ENCODE assay signal across 22 cellular contexts in genomic region chr6:41222513-41222912, GRCh38. TPM values are rescaled to one million over a fixed set of nuclear protein-coding genes. Genes with fewer than 3 reads are reported as not detected.
DNase-seq lines count a peak whose midpoint lies in the region; ATAC-seq, FAIRE-seq and TF ChIP-seq lines count a peak whose summit lies in the region.
"Had no signal": no experiment of that assay in that cellular context is flagged by ENCODE, and none has a peak within 500 bp of the region (broad histone marks: within the 10 kb centered on the region; RNA-seq: fewer than 3 reads in every experiment).

No MANE protein-coding gene starts in this region.

- H3K36me3 ChIP-seq in GM12878 (ENCODE audit: control insufficient read depth in 2 of 2, insufficient read depth in 2 of 2, low read length in 1 of 2) = no peaks in the 10 kb centered on the region
- no peaks in the 10 kb centered on the region for H3K36me3 ChIP-seq in upper lobe of right lung
- no peaks in the 10 kb centered on the region for H3K36me3 ChIP-seq in heart left ventricle

- no peak overlapping the region for H3K4me2 ChIP-seq in GM12878 (ENCODE audit: control insufficient read depth, insufficient read depth)

- TF ChIP-seq RAD21 in GM12878 (IDR thresholded peaks at IDR 0.05; ENCODE audit: insufficient read depth, low read depth, low read length) = no peak

- peak; percentile 21 for DNase-seq in activated CD4-positive, alpha-beta memory T cell treated with anti-CD3 and anti-CD28 coated beads for 36 hours
- no peak for DNase-seq in activated CD4-positive, alpha-beta memory T cell treated with anti-CD3 and anti-CD28 coated beads, Interleukin-2, amount 10 ng/mL, durations not matched to agents 7 days and 5 days
- DNase-seq in NB4 (ENCODE audit: low read depth) = peak; percentile 83
- DNase-seq in GM12878 (ENCODE audit: low read depth, low spot score) = no peak
- DNase-seq in upper lobe of right lung = no peak
- no peak for DNase-seq in heart left ventricle
- no peak for DNase-seq in glutamatergic neuron
- DNase-seq in T-helper 2 cell = no peak
- DNase-seq: AML-193; Calu3; CD4-positive, alpha-beta T cell; GM23248; NCI-H1417; NCI-H1930; NCI-H2171; NCI-H446 treated with DMSO at 0.1 percent for 48 hours; NCI-H748 treated with DMSO at 0.1 percent for 48 hours had no signal

- no peaks in the 10 kb centered on the region for H3K4me1 ChIP-seq in GM12878 (ENCODE audit: control insufficient read depth, insufficient read depth, low read length)
- H3K4me1 ChIP-seq in upper lobe of right lung = no peaks in the 10 kb centered on the region
- H3K4me1 ChIP-seq in heart left ventricle = no peaks in the 10 kb centered on the region

- WGBS in GM12878 (ENCODE audit: insufficient coverage, insufficient replicate concordance, low lambda C conversion rate, missing lambda C conversion rate) = 37% methylated on average over 5 of the region's 5 CpGs
- 67 to 73% (median 71%) methylated on average over 2 to 5 of the region's 5 CpGs for WGBS in heart left ventricle, 4 donors

- H3K9ac ChIP-seq in GM12878 (ENCODE audit: control insufficient read depth, insufficient read depth, low read length) = no peak overlapping the region
- H3K9ac ChIP-seq: GM23248 had no signal

- H2AFZ ChIP-seq in GM12878 (ENCODE audit: control insufficient read depth, low read depth, low read length) = no peak overlapping the region
- H2AFZ ChIP-seq: GM23248 had no signal

- POLR2A ChIA-PET in activated CD4-positive, alpha-beta memory T cell treated with anti-CD3 and anti-CD28 coated beads for 36 hours (lab: Charles Lee) = no interaction called here
- POLR2A ChIA-PET in activated CD4-positive, alpha-beta memory T cell treated with anti-CD3 and anti-CD28 coated beads, Interleukin-2, amount 10 ng/mL, durations not matched to agents 7 days and 5 days (lab: Charles Lee) = no interaction called here
- POLR2A ChIA-PET in GM12878 (lab: Charles Lee) = no interaction called here

- H3K27me3 ChIP-seq in GM12878 (replicated peaks in 1 of 2; ENCODE audit: control insufficient read depth in 2 of 2, insufficient read depth in 2 of 2, low read length in 1 of 2) (peaks cover 0 to 3% of the 10 kb centered on the region in 2 experiments; a peak in 1 of 4 replicates), upper lobe of right lung (peaks cover 4% of the 10 kb centered on the region), heart left ventricle (peaks cover 0 to 19% (median 0%) of the 10 kb centered on the region in 9 donors)

- peaks cover 8% of the 10 kb centered on the region for H3K9me3 Mint-ChIP-seq in activated CD4-positive, alpha-beta memory T cell treated with anti-CD3 and anti-CD28 coated beads for 36 hours
- H3K9me3 Mint-ChIP-seq in activated CD4-positive, alpha-beta memory T cell treated with anti-CD3 and anti-CD28 coated beads, Interleukin-2, amount 10 ng/mL, durations not matched to agents 7 days and 5 days = peaks cover 4% of the 10 kb centered on the region
- peaks cover 6% of the 10 kb centered on the region for H3K9me3 Mint-ChIP-seq in glutamatergic neuron (ENCODE audit: unreplicated experiment)
- H3K9me3 Mint-ChIP-seq: CD4-positive, alpha-beta T cell had no signal

- FAIRE-seq in GM12878 (lab: Jason Lieb, UNC) = no peak
- FAIRE-seq: HTR-8/SVneo had no signal

- no TSS peak for BruUV-seq in GM12878 (replicated peaks; lab: Mats Ljungman, UMichigan)

- no peak for TF ChIP-seq CTCF in NB4 (IDR thresholded peaks at IDR 0.05; ENCODE audit: low read depth, low read length)
- no peak for TF ChIP-seq CTCF in GM12878 (IDR thresholded peaks at IDR 0.05 in 2 of 3, conservative IDR thresholded peaks at IDR 0.05 in 1 of 3; ENCODE audit: control insufficient read depth in 2 of 3, extremely low read depth in 1 of 3, insufficient read depth in 1 of 3, low read depth in 3 of 3, low read length in 3 of 3)
- TF ChIP-seq CTCF in upper lobe of right lung (IDR thresholded peaks at IDR 0.05) = no peak
- TF ChIP-seq CTCF in heart left ventricle (IDR thresholded peaks at IDR 0.05) = no peak
- no peak for TF ChIP-seq CTCF in glutamatergic neuron (IDR thresholded peaks at IDR 0.05; ENCODE audit: partially characterized antibody, unreplicated experiment)

- TF ChIP-seq POLR2A in NB4 (IDR thresholded peaks at IDR 0.05; ENCODE audit: extremely low read depth, insufficient read length) (no peak), GM12878 (IDR thresholded peaks at IDR 0.05; ENCODE audit: low read depth, low read length) (no peak), heart left ventricle (IDR thresholded peaks at IDR 0.05) (no peak)

- no peak overlapping the region for H3K4me3 ChIP-seq in NB4 (ENCODE audit: low read depth, low read length)
- no peak overlapping the region for H3K4me3 ChIP-seq in GM12878
- H3K4me3 ChIP-seq in upper lobe of right lung = no peak overlapping the region
- no peak overlapping the region for H3K4me3 ChIP-seq in heart left ventricle
- H3K4me3 ChIP-seq: GM23248 had no signal

- no peak overlapping the region for H3K27ac Mint-ChIP-seq in activated CD4-positive, alpha-beta memory T cell treated with anti-CD3 and anti-CD28 coated beads for 36 hours
- H3K27ac Mint-ChIP-seq in activated CD4-positive, alpha-beta memory T cell treated with anti-CD3 and anti-CD28 coated beads, Interleukin-2, amount 10 ng/mL, durations not matched to agents 7 days and 5 days = no peak overlapping the region
- H3K27ac Mint-ChIP-seq in glutamatergic neuron (ENCODE audit: unreplicated experiment) = no peak overlapping the region
- H3K27ac Mint-ChIP-seq: CD4-positive, alpha-beta T cell had no signal

- no peaks in the 10 kb centered on the region for H3K36me3 Mint-ChIP-seq in activated CD4-positive, alpha-beta memory T cell treated with anti-CD3 and anti-CD28 coated beads for 36 hours
- no peaks in the 10 kb centered on the region for H3K36me3 Mint-ChIP-seq in activated CD4-positive, alpha-beta memory T cell treated with anti-CD3 and anti-CD28 coated beads, Interleukin-2, amount 10 ng/mL, durations not matched to agents 7 days and 5 days (ENCODE audit: low read depth)
- peaks cover 12% of the 10 kb centered on the region for H3K36me3 Mint-ChIP-seq in glutamatergic neuron (ENCODE audit: unreplicated experiment)

- in situ Hi-C loops in GM12878 (cut with MboI) = no loop called here

- no peaks in the 10 kb centered on the region for H3K4me1 Mint-ChIP-seq in activated CD4-positive, alpha-beta memory T cell treated with anti-CD3 and anti-CD28 coated beads for 36 hours (ENCODE audit: low read depth)
- H3K4me1 Mint-ChIP-seq in activated CD4-positive, alpha-beta memory T cell treated with anti-CD3 and anti-CD28 coated beads, Interleukin-2, amount 10 ng/mL, durations not matched to agents 7 days and 5 days = no peaks in the 10 kb centered on the region
- no peaks in the 10 kb centered on the region for H3K4me1 Mint-ChIP-seq in glutamatergic neuron (ENCODE audit: low read depth, unreplicated experiment)

- H4K20me1 ChIP-seq in GM12878 (ENCODE audit: control insufficient read depth, insufficient read depth) = no peaks in the 10 kb centered on the region

- SMC1A ChIA-PET in GM12878 (lab: Charles Lee; ENCODE audit: uncharacterized antibody, unreplicated experiment) = no interaction called here

- no peak overlapping the region for H3K4me3 Mint-ChIP-seq in activated CD4-positive, alpha-beta memory T cell treated with anti-CD3 and anti-CD28 coated beads for 36 hours
- no peak overlapping the region for H3K4me3 Mint-ChIP-seq in activated CD4-positive, alpha-beta memory T cell treated with anti-CD3 and anti-CD28 coated beads, Interleukin-2, amount 10 ng/mL, durations not matched to agents 7 days and 5 days
- H3K4me3 Mint-ChIP-seq in glutamatergic neuron (ENCODE audit: unreplicated experiment) = no peak overlapping the region
- H3K4me3 Mint-ChIP-seq: CD4-positive, alpha-beta T cell had no signal

- H3K27me3 Mint-ChIP-seq in activated CD4-positive, alpha-beta memory T cell treated with anti-CD3 and anti-CD28 coated beads for 36 hours = peaks cover 2% of the 10 kb centered on the region
- H3K27me3 Mint-ChIP-seq in activated CD4-positive, alpha-beta memory T cell treated with anti-CD3 and anti-CD28 coated beads, Interleukin-2, amount 10 ng/mL, durations not matched to agents 7 days and 5 days = peaks cover 33% of the 10 kb centered on the region
- H3K27me3 Mint-ChIP-seq in glutamatergic neuron (ENCODE audit: unreplicated experiment) = peaks cover 13% of the 10 kb centered on the region

- CTCF ChIA-PET in activated CD4-positive, alpha-beta memory T cell treated with anti-CD3 and anti-CD28 coated beads for 36 hours (lab: Charles Lee) = no interaction called here
- CTCF ChIA-PET in activated CD4-positive, alpha-beta memory T cell treated with anti-CD3 and anti-CD28 coated beads, Interleukin-2, amount 10 ng/mL, durations not matched to agents 7 days and 5 days (lab: Charles Lee) = no interaction called here
- CTCF ChIA-PET in GM12878 (lab: Yijun Ruan, JAX) = no interaction called here

- no peaks in the 10 kb centered on the region for H3K79me2 ChIP-seq in GM12878 (ENCODE audit: control insufficient read depth, insufficient read depth, low read length)

- RAD21 ChIA-PET in GM12878 (lab: Charles Lee; ENCODE audit: unreplicated experiment) = no interaction called here

- intact Hi-C loops in activated CD4-positive, alpha-beta memory T cell treated with anti-CD3 and anti-CD28 coated beads for 36 hours (cut with micrococcal nuclease) = no loop called here
- intact Hi-C loops in GM12878 (cut with micrococcal nuclease; ENCODE audit: unreplicated experiment) (no loop called here), upper lobe of right lung (cut with DNase I) (no loop called here), heart left ventricle (cut with DNase I) (no loop called here)

- H3K27ac ChIP-seq in GM12878 (ENCODE audit: control insufficient read depth, insufficient read depth) (no peak overlapping the region), upper lobe of right lung (no peak overlapping the region), heart left ventricle (no peak overlapping the region)
- H3K27ac ChIP-seq: GM23248 had no signal

- ATAC-seq in GM12878 (no peak), upper lobe of right lung (peak; percentile 47), heart left ventricle (no peak)
- ATAC-seq: HCT116 had no signal

- H3K9me3 ChIP-seq in GM12878 (replicated peaks; ENCODE audit: control insufficient read depth, insufficient read depth, low read length) (peaks cover 2% of the 10 kb centered on the region; the same call in 1 of the 3 replicates), upper lobe of right lung (no peaks in the 10 kb centered on the region), heart left ventricle (peaks cover 0 to 20% (median 3%) of the 10 kb centered on the region in 12 donors)

- no peak for TF ChIP-seq EP300 in GM12878 (IDR thresholded peaks at IDR 0.05; ENCODE audit: borderline replicate concordance in 1 of 2, control insufficient read depth in 1 of 2, low read depth in 2 of 2, low read length in 2 of 2)

RNA-seq across cellular contexts. Expression of gene TREML4, which starts 5.6 kb away (rescaled TPM):
- not detected for total RNA-seq in activated CD4-positive, alpha-beta memory T cell treated with anti-CD3 and anti-CD28 coated beads for 36 hours
- not detected for total RNA-seq in activated CD4-positive, alpha-beta memory T cell treated with anti-CD3 and anti-CD28 coated beads, Interleukin-2, amount 10 ng/mL, durations not matched to agents 7 days and 5 days
- 0.15 TPM in 1 of 2 replicates, not detected in the other for total RNA-seq in GM12878 (2013; cell fraction: nucleolus; rRNA removed)
- not detected in 2 replicates for total RNA-seq in GM12878 (2014; rRNA removed)
- total RNA-seq in GM12878 (2014; rRNA removed; fragmentation: Illumina TruSeq; extraction: Trizol) = not detected in 2 replicates
- total RNA-seq in GM12878 (2021) = not detected in 2 replicates
- not detected for polyA plus RNA-seq in GM12878 (2011; ENCODE audit: low read depth)
- 0.03 TPM in 1 of 2 replicates, not detected in the other for polyA plus RNA-seq in GM12878 (2011; rRNA removed)
- not detected in 2 replicates for polyA plus RNA-seq in GM12878 (2011; cell fraction: cytosol; rRNA removed)
- polyA plus RNA-seq in GM12878 (2011; cell fraction: nucleus; rRNA removed) = not detected in 2 replicates
- not detected in 2 replicates for polyA plus RNA-seq in GM12878 (2012)
- not detected in 2 replicates for polyA plus RNA-seq in GM12878 (2014; fragmentation: Illumina TruSeq; extraction: Trizol)
- not detected for polyA plus RNA-seq in GM12878 (2014; fragmentation: Nextera tagmentation; extraction: Ambion mirVana)
- polyA plus RNA-seq in GM12878 (2014; rRNA removed) = not detected in 2 replicates
- not detected for polyA plus RNA-seq in GM12878 (2016; fragmentation: Nextera tagmentation; extraction: Ambion mirVana)
- not detected in 2 replicates for polyA minus RNA-seq in GM12878 (2011; rRNA and poly(A)+ RNA removed)
- polyA minus RNA-seq in GM12878 (2011; cell fraction: cytosol; rRNA and poly(A)+ RNA removed) = not detected in 2 replicates
- not detected in 2 replicates for polyA minus RNA-seq in GM12878 (2011; cell fraction: nucleus; rRNA and poly(A)+ RNA removed)
- total RNA-seq in upper lobe of right lung = not detected
- total RNA-seq in heart left ventricle = not detected
- under 1 TPM in 1 of 2 donors, not detected in 1; 0.07 TPM for polyA plus RNA-seq in heart left ventricle
- total RNA-seq in glutamatergic neuron (ENCODE audit: unreplicated experiment) = not detected
- total RNA-seq: Calu3; CD4-positive, alpha-beta T cell; G401; GM23248; MCF 10A; RPMI7951 had no signal
- polyA plus RNA-seq: GM23248 had no signal

RNA-seq across cellular contexts. Expression of gene TREML2, which starts 21.6 kb away (rescaled TPM):
- 1 to 10 TPM; 7.4 to 7.5 TPM for total RNA-seq in activated CD4-positive, alpha-beta memory T cell treated with anti-CD3 and anti-CD28 coated beads for 36 hours
- total RNA-seq in activated CD4-positive, alpha-beta memory T cell treated with anti-CD3 and anti-CD28 coated beads, Interleukin-2, amount 10 ng/mL, durations not matched to agents 7 days and 5 days = 10 to 100 TPM; 19.2 to 21.5 TPM
- 21.1 and 21.6 TPM in 2 replicates for total RNA-seq in GM12878 (2013; cell fraction: nucleolus; rRNA removed)
- total RNA-seq in GM12878 (2014; rRNA removed) = 9.1 and 11.0 TPM in 2 replicates
- 6.1 and 6.6 TPM in 2 replicates for total RNA-seq in GM12878 (2014; rRNA removed; fragmentation: Illumina TruSeq; extraction: Trizol)
- total RNA-seq in GM12878 (2021) = 6.8 and 8.2 TPM in 2 replicates
- 3.5 TPM for polyA plus RNA-seq in GM12878 (2011; ENCODE audit: low read depth)
- 1.2 and 1.7 TPM in 2 replicates for polyA plus RNA-seq in GM12878 (2011; rRNA removed)
- 1.9 and 2.3 TPM in 2 replicates for polyA plus RNA-seq in GM12878 (2011; cell fraction: cytosol; rRNA removed)
- polyA plus RNA-seq in GM12878 (2011; cell fraction: nucleus; rRNA removed) = 1.3 and 1.4 TPM in 2 replicates
- 5.2 and 14.1 TPM in 2 replicates for polyA plus RNA-seq in GM12878 (2012)
- 5.9 and 9.0 TPM in 2 replicates for polyA plus RNA-seq in GM12878 (2014; fragmentation: Illumina TruSeq; extraction: Trizol)
- polyA plus RNA-seq in GM12878 (2014; fragmentation: Nextera tagmentation; extraction: Ambion mirVana) = under 1 TPM; 0.49 to 0.79 TPM
- 7.0 and 7.2 TPM in 2 replicates for polyA plus RNA-seq in GM12878 (2014; rRNA removed)
- polyA plus RNA-seq in GM12878 (2016; fragmentation: Nextera tagmentation; extraction: Ambion mirVana) = 1 to 10 TPM; 7.4 to 7.7 TPM
- polyA minus RNA-seq in GM12878 (2011; rRNA and poly(A)+ RNA removed) = 1.8 and 2.3 TPM in 2 replicates
- polyA minus RNA-seq in GM12878 (2011; cell fraction: cytosol; rRNA and poly(A)+ RNA removed) = 0.31 and 0.40 TPM in 2 replicates
- polyA minus RNA-seq in GM12878 (2011; cell fraction: nucleus; rRNA and poly(A)+ RNA removed) = 0.24 and 0.57 TPM in 2 replicates
- 0.61 TPM for total RNA-seq in upper lobe of right lung
- total RNA-seq in heart left ventricle = under 1 TPM in 4 of 9 donors, not detected in 5; 0.07 to 0.32 (median 0.09) TPM
- under 1 TPM in 1 of 2 donors, not detected in 1; 0.07 TPM for polyA plus RNA-seq in heart left ventricle
- not detected for total RNA-seq in glutamatergic neuron (ENCODE audit: unreplicated experiment)
- total RNA-seq: Calu3, G401, GM23248, MCF 10A, RPMI7951 had no signal
- polyA plus RNA-seq: GM23248 had no signal

RNA-seq across cellular contexts. Expression of gene TREM2, which starts 59.6 kb away (rescaled TPM):
- total RNA-seq in activated CD4-positive, alpha-beta memory T cell treated with anti-CD3 and anti-CD28 coated beads for 36 hours = not detected
- not detected for total RNA-seq in activated CD4-positive, alpha-beta memory T cell treated with anti-CD3 and anti-CD28 coated beads, Interleukin-2, amount 10 ng/mL, durations not matched to agents 7 days and 5 days
- total RNA-seq in GM12878 (2013; cell fraction: nucleolus; rRNA removed) = not detected in 2 replicates
- not detected in 2 replicates for total RNA-seq in GM12878 (2014; rRNA removed)
- not detected in 2 replicates for total RNA-seq in GM12878 (2014; rRNA removed; fragmentation: Illumina TruSeq; extraction: Trizol)
- not detected in 2 replicates for total RNA-seq in GM12878 (2021)
- polyA plus RNA-seq in GM12878 (2011; ENCODE audit: low read depth) = not detected
- polyA plus RNA-seq in GM12878 (2011; rRNA removed) = not detected in 2 replicates
- polyA plus RNA-seq in GM12878 (2011; cell fraction: cytosol; rRNA removed) = not detected in 2 replicates
- polyA plus RNA-seq in GM12878 (2011; cell fraction: nucleus; rRNA removed) = not detected in 2 replicates
- not detected in 2 replicates for polyA plus RNA-seq in GM12878 (2012)
- not detected in 2 replicates for polyA plus RNA-seq in GM12878 (2014; fragmentation: Illumina TruSeq; extraction: Trizol)
- polyA plus RNA-seq in GM12878 (2014; fragmentation: Nextera tagmentation; extraction: Ambion mirVana) = not detected
- polyA plus RNA-seq in GM12878 (2014; rRNA removed) = not detected in 2 replicates
- not detected for polyA plus RNA-seq in GM12878 (2016; fragmentation: Nextera tagmentation; extraction: Ambion mirVana)
- not detected in 2 replicates for polyA minus RNA-seq in GM12878 (2011; rRNA and poly(A)+ RNA removed)
- not detected in 2 replicates for polyA minus RNA-seq in GM12878 (2011; cell fraction: cytosol; rRNA and poly(A)+ RNA removed)
- not detected in 2 replicates for polyA minus RNA-seq in GM12878 (2011; cell fraction: nucleus; rRNA and poly(A)+ RNA removed)
- 62.2 TPM for total RNA-seq in upper lobe of right lung
- total RNA-seq in heart left ventricle = 10 to 100 TPM in 1 of 9 donors, 1 to 10 TPM in 4, under 1 TPM in 2, not detected in 2; 0.40 to 27.1 (median 1.4) TPM
- 1 to 10 TPM in 1 of 2 donors, under 1 TPM in 1; 0.23 to 1.2 TPM for polyA plus RNA-seq in heart left ventricle
- total RNA-seq in glutamatergic neuron (ENCODE audit: unreplicated experiment) = not detected
- total RNA-seq: Calu3; CD4-positive, alpha-beta T cell; G401; GM23248; RPMI7951 had no signal
- polyA plus RNA-seq: GM23248 had no signal

Comparison
In these comparisons a context has a peak if more than half of its experiments do, and no peak if none do; other contexts are left out.
1. DNase-seq: peak in activated CD4-positive, alpha-beta memory T cell treated with anti-CD3 and anti-CD28 coated beads for 36 hours (single experiment) and NB4 (single experiment); none in activated CD4-positive, alpha-beta memory T cell treated with anti-CD3 and anti-CD28 coated beads, Interleukin-2, amount 10 ng/mL, durations not matched to agents 7 days and 5 days (single experiment), GM12878 (single experiment), upper lobe of right lung (single experiment), heart left ventricle (0 of 5), glutamatergic neuron (single experiment) and T-helper 2 cell (0 of 5).